ENCODE assay signal across 9 cellular contexts in the genomic region with DNA sequence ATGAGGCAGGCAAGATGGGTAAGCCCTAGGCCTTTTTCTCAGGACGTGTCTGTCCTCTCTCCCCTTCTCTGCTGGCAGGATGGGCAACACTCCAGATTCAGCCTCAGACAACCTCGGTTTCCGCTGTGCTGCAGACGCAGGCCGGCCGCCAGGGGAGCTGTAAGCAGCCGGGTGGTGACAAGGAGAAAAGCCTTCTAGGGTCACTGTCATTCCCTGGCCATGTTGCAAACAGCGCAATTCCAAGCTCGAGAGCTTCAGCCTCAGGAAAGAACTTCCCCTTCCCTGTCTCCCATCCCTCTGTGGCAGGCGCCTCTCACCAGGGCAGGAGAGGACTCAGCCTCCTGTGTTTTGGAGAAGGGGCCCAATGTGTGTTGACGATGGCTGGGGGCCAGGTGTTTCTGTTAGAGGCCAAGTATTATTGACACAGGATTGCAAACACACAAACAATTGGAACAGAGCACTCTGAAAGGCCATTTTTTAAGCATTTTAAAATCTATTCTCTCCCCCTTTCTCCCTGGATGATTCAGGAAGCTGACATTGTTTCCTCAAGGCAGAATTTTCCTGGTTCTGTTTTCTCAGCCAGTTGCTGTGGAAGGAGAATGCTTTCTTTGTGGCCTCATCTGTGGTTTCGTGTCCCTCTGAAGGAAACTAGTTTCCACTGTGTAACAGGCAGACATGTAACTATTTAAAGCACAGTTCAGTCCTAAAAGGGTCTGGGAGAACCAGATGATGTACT. TPM values are rescaled to one million over a fixed set of nuclear protein-coding genes. Genes with fewer than 3 reads are reported as not detected.
DNase-seq lines count a peak whose midpoint lies in the region; ATAC-seq and TF ChIP-seq lines count a peak whose summit lies in the region.
"Had no signal": no experiment of that assay in that cellular context is flagged by ENCODE, and none has a peak within 500 bp of the region (broad histone marks: within the 10 kb centered on the region; RNA-seq: fewer than 3 reads in every experiment).

No MANE protein-coding gene starts in this region.

- H3K4me3 ChIP-seq in Panc1 (ENCODE audit: low read depth in 2 of 2, low read length in 2 of 2) (no peak overlapping the region), fibroblast of lung (replicated peaks in 1 of 4; ENCODE audit: control extremely low read depth in 1 of 4, insufficient read depth in 1 of 4, low read depth in 3 of 4, low read length in 4 of 4) (no peak overlapping the region)

- intact Hi-C loops in Panc1 (cut with micrococcal nuclease; ENCODE audit: unreplicated experiment): loop anchor here (10.0 kb wide), 1 partner anchor 435 kb away; no protein-coding TSS in a partner anchor

- no peaks in the 10 kb centered on the region for H3K27me3 ChIP-seq in Panc1 (ENCODE audit: control insufficient read depth, insufficient read depth, low read length)
- no peaks in the 10 kb centered on the region for H3K27me3 ChIP-seq in fibroblast of lung (ENCODE audit: control insufficient read depth, insufficient read depth, low read length)

- H2AFZ ChIP-seq in fibroblast of lung (ENCODE audit: low read length): no peak overlapping the region

- H3K36me3 Mint-ChIP-seq in stimulated activated memory B cell treated with anti-CD40 and anti-IgM and Interleukin-4, amounts not matched to agents 10 μg/mL and 1 μg/mL and 100 μg/mL, for 72 hours: peaks cover 42% of the 10 kb centered on the region
- H3K36me3 Mint-ChIP-seq: activated naive CD4-positive, alpha-beta T cell treated with anti-CD3 and anti-CD28 coated beads, Interleukin-2, amount 50 U/mL, for 24 hours had no signal

- H3K27me3 Mint-ChIP-seq in stimulated activated memory B cell treated with anti-CD40 and anti-IgM and Interleukin-4, amounts not matched to agents 10 μg/mL and 1 μg/mL and 100 μg/mL, for 72 hours: no peaks in the 10 kb centered on the region
- H3K27me3 Mint-ChIP-seq: activated naive CD4-positive, alpha-beta T cell treated with anti-CD3 and anti-CD28 coated beads, Interleukin-2, amount 50 U/mL, for 24 hours had no signal

- ATAC-seq in Panc1 (peak; percentile 86), omental fat pad (ENCODE audit: low FRiP score) (no peak)
- ATAC-seq in stimulated activated memory B cell treated with anti-CD40 and anti-IgM and Interleukin-4, amounts not matched to agents 10 μg/mL and 1 μg/mL and 100 μg/mL, for 72 hours: no peak

- no peak overlapping the region for H3K9ac ChIP-seq in fibroblast of lung (ENCODE audit: insufficient read depth, low read length)

- H3K79me2 ChIP-seq in fibroblast of lung (ENCODE audit: control insufficient read depth, insufficient read depth, low read length): no peaks in the 10 kb centered on the region

- H4K20me1 ChIP-seq in fibroblast of lung (ENCODE audit: control insufficient read depth, extremely low read depth, insufficient read depth, low read length): no peaks in the 10 kb centered on the region

- in situ Hi-C loops in Panc1 (cut with HindIII; ENCODE audit: low pct_unique_long_range_greater_than_20kb, low sequenced_read_pairs): no loop called here

- no peaks in the 10 kb centered on the region for H3K9me3 Mint-ChIP-seq in stimulated activated memory B cell treated with anti-CD40 and anti-IgM and Interleukin-4, amounts not matched to agents 10 μg/mL and 1 μg/mL and 100 μg/mL, for 72 hours
- H3K9me3 Mint-ChIP-seq: activated naive CD4-positive, alpha-beta T cell treated with anti-CD3 and anti-CD28 coated beads, Interleukin-2, amount 50 U/mL, for 24 hours had no signal

- POLR2A ChIA-PET in Panc1 (lab: Charles Lee): interaction anchor here (0.6 kb wide), 2 partner anchors 8 to 59 kb away, joined by 5 to 8 read pairs; no protein-coding TSS in a partner anchor

- TSS peak; percentile 89 for BruUV-seq in Panc1 (replicated peaks; lab: Mats Ljungman, UMichigan)

- no peak overlapping the region for H3K27ac Mint-ChIP-seq in stimulated activated memory B cell treated with anti-CD40 and anti-IgM and Interleukin-4, amounts not matched to agents 10 μg/mL and 1 μg/mL and 100 μg/mL, for 72 hours
- H3K27ac Mint-ChIP-seq: activated naive CD4-positive, alpha-beta T cell treated with anti-CD3 and anti-CD28 coated beads, Interleukin-2, amount 50 U/mL, for 24 hours had no signal

- no peaks in the 10 kb centered on the region for H3K4me1 Mint-ChIP-seq in stimulated activated memory B cell treated with anti-CD40 and anti-IgM and Interleukin-4, amounts not matched to agents 10 μg/mL and 1 μg/mL and 100 μg/mL, for 72 hours
- H3K4me1 Mint-ChIP-seq: activated naive CD4-positive, alpha-beta T cell treated with anti-CD3 and anti-CD28 coated beads, Interleukin-2, amount 50 U/mL, for 24 hours had no signal

- no peak overlapping the region for H3K4me2 ChIP-seq in fibroblast of lung (ENCODE audit: extremely low read depth, insufficient read depth, low read length)

- peaks cover 14% of the 10 kb centered on the region for H3K4me1 ChIP-seq in Panc1 (ENCODE audit: control insufficient read depth, insufficient read depth, low read length)
- no peaks in the 10 kb centered on the region for H3K4me1 ChIP-seq in fibroblast of lung (ENCODE audit: control insufficient read depth, extremely low read depth, insufficient read depth, low read length)

- H3K4me3 Mint-ChIP-seq in stimulated activated memory B cell treated with anti-CD40 and anti-IgM and Interleukin-4, amounts not matched to agents 10 μg/mL and 1 μg/mL and 100 μg/mL, for 72 hours: no peak overlapping the region
- H3K4me3 Mint-ChIP-seq: activated naive CD4-positive, alpha-beta T cell treated with anti-CD3 and anti-CD28 coated beads, Interleukin-2, amount 50 U/mL, for 24 hours had no signal

- H3K27ac ChIP-seq in Panc1 (ENCODE audit: low read length) (peak overlapping the region; percentile 5), fibroblast of lung (ENCODE audit: insufficient read depth, low read length) (no peak overlapping the region)

- H3K36me3 ChIP-seq in Panc1 (ENCODE audit: control insufficient read depth, insufficient read depth, low read length) (no peaks in the 10 kb centered on the region), fibroblast of lung (ENCODE audit: control insufficient read depth, insufficient read depth, low read length) (peaks cover 9% of the 10 kb centered on the region)

- no peaks in the 10 kb centered on the region for H3K9me3 ChIP-seq in Panc1 (ENCODE audit: control insufficient read depth, insufficient read depth, low read depth, low read length)
- no peaks in the 10 kb centered on the region for H3K9me3 ChIP-seq in fibroblast of lung (ENCODE audit: control insufficient read depth, insufficient read depth, low read depth, low read length)

- CTCF ChIA-PET in Panc1 (lab: Charles Lee): interaction anchor here (0.7 to 1.9 kb wide), 3 partner anchors 25 to 29 kb away, joined by 3 to 6 read pairs (median 4); a partner anchor contains a TSS

- DNase-seq in DMS53 treated with DMSO at 0.1 percent for 48 hours (lab: John Stamatoyannopoulos, UW; ENCODE audit: unreplicated experiment) (peak; percentile 87), Panc1 (ENCODE audit: low read depth, low spot score) (no peak), fibroblast of lung (ENCODE audit: low read depth in 2 of 2) (peak; percentile 73 to 79), pons (ENCODE audit: low spot score) (peak; percentile 91), T-helper 2 cell (no peak), GM19240 (ENCODE audit: insufficient read length, low spot score) (no peak), omental fat pad (ENCODE audit: low spot score) (no peak)

- TF ChIP-seq CTCF in Panc1 (IDR thresholded peaks at IDR 0.05) (peak; percentile 93), fibroblast of lung (conservative IDR thresholded peaks at IDR 0.05 in 1 of 2, IDR thresholded peaks at IDR 0.05 in 1 of 2; ENCODE audit: low read depth in 1 of 2, low read length in 2 of 2) (peak; percentile 78 to 95), omental fat pad (IDR thresholded peaks at IDR 0.05) (no peak)

RNA-seq across cellular contexts. Expression of a gene that starts 13.1 kb away (rescaled TPM):
- total RNA-seq in Panc1 (2021; ENCODE audit: unreplicated experiment) (0.67 TPM), fibroblast of lung (0.77 and 1.3 TPM in 2 replicates), omental fat pad (1 to 10 TPM in 1 of 4 donors, under 1 TPM in 3; 0.31 to 1.4 (median 0.80) TPM)
- 1.3 TPM for polyA plus RNA-seq in Panc1 (2012; ENCODE audit: insufficient read length)
- polyA plus RNA-seq in fibroblast of lung: 0.23 and 0.41 TPM in 2 replicates
- polyA plus RNA-seq in fibroblast of lung (2012): 0.43 and 0.96 TPM in 2 replicates
- polyA minus RNA-seq in fibroblast of lung (ENCODE audit: low replicate concordance): 1.0 TPM in 1 of 2 replicates, not detected in the other

RNA-seq across cellular contexts. Expression of a gene that starts 15.5 kb away (rescaled TPM):
- total RNA-seq in Panc1 (2021; ENCODE audit: unreplicated experiment) (156 TPM), fibroblast of lung (199 and 229 TPM in 2 replicates), omental fat pad (100 to 1,000 TPM in 3 of 4 donors, 10 to 100 TPM in 1; 87.8 to 136 (median 123) TPM)
- 222 TPM for polyA plus RNA-seq in Panc1 (2012; ENCODE audit: insufficient read length)
- 118 and 163 TPM in 2 replicates for polyA plus RNA-seq in fibroblast of lung
- polyA plus RNA-seq in fibroblast of lung (2012): 127 and 170 TPM in 2 replicates
- 85.4 and 115 TPM in 2 replicates for polyA minus RNA-seq in fibroblast of lung (ENCODE audit: low replicate concordance)

RNA-seq across cellular contexts. Expression of a gene that starts 26.7 kb away (rescaled TPM):
- total RNA-seq in Panc1 (2021; ENCODE audit: unreplicated experiment) (666 TPM), fibroblast of lung (224 and 338 TPM in 2 replicates), omental fat pad (100 to 1,000 TPM; 287 to 328 (median 295) TPM)
- 680 TPM for polyA plus RNA-seq in Panc1 (2012; ENCODE audit: insufficient read length)
- 232 and 313 TPM in 2 replicates for polyA plus RNA-seq in fibroblast of lung
- polyA plus RNA-seq in fibroblast of lung (2012): 394 and 548 TPM in 2 replicates
- polyA minus RNA-seq in fibroblast of lung (ENCODE audit: low replicate concordance): 96.5 and 98.0 TPM in 2 replicates

RNA-seq across cellular contexts. Expression of a gene that starts 28.1 kb away (rescaled TPM):
- total RNA-seq in Panc1 (2021; ENCODE audit: unreplicated experiment): 324 TPM
- polyA plus RNA-seq in Panc1 (2012; ENCODE audit: insufficient read length): 266 TPM
- total RNA-seq in fibroblast of lung: 158 and 168 TPM in 2 replicates
- 172 and 266 TPM in 2 replicates for polyA plus RNA-seq in fibroblast of lung
- polyA plus RNA-seq in fibroblast of lung (2012): 113 and 185 TPM in 2 replicates
- 13.5 and 46.1 TPM in 2 replicates for polyA minus RNA-seq in fibroblast of lung (ENCODE audit: low replicate concordance)
- total RNA-seq in omental fat pad: 100 to 1,000 TPM in 2 of 4 donors, 10 to 100 TPM in 2; 68.9 to 150 (median 106) TPM

RNA-seq across cellular contexts. Expression of a gene that starts 28.4 kb away (rescaled TPM):
- total RNA-seq in Panc1 (2021; ENCODE audit: unreplicated experiment) (62.3 TPM), fibroblast of lung (61.1 and 74.3 TPM in 2 replicates), omental fat pad (10 to 100 TPM in 3 of 4 donors, 1 to 10 TPM in 1; 6.8 to 12.5 (median 11.2) TPM)
- 75.6 TPM for polyA plus RNA-seq in Panc1 (2012; ENCODE audit: insufficient read length)
- polyA plus RNA-seq in fibroblast of lung: 14.4 and 19.9 TPM in 2 replicates
- polyA plus RNA-seq in fibroblast of lung (2012): 12.6 and 14.2 TPM in 2 replicates
- 2.7 and 21.0 TPM in 2 replicates for polyA minus RNA-seq in fibroblast of lung (ENCODE audit: low replicate concordance)

Comparison
In these comparisons a context has a peak if more than half of its experiments do, and no peak if none do; other contexts are left out.
1. DNase-seq: peak in DMS53 treated with DMSO at 0.1 percent for 48 hours (single experiment), fibroblast of lung (2 of 2) and pons (single experiment); none in Panc1 (single experiment), T-helper 2 cell (0 of 5), GM19240 (single experiment) and omental fat pad (single experiment).
2. CTCF ChIP-seq: peak in Panc1 (single experiment) and fibroblast of lung (2 of 2); none in omental fat pad (0 of 3).